Comparison of ENCODE assay signal across 1 cellular context in the genomic region with DNA sequence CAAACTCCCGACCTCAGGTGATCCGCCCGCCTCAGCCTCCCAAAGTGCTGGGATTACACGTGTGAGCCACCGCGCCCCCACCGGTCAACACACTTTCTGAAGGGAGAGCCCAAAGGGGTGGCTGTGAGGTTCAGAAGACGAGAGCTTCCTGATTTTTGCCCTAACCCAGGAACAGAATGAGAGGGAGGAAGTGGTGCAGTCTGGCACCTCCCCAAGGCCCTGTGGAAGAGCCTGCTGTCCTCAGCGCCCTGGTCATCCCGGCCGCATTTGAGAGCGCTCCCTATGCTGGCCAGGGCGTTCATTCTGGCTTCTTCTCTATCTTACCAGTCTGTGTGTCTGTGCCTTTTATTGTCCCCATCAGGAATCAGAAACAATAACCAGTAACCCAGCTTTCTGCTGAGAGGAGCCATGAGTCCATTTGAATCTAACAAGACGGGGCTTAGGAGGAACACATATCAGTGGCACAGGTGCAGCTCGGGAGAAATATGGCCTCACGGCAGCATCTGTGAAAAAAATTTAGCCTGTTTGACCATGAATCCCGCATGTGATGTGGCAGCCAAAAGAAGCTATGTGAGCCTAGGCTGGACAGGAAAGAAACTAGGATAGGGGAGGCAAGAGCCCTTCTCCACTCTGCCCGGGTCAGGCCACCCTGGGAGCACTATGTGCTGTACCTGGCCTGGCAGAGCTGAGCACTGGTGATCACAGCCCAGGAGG.
TF ChIP-seq lines count a peak whose summit lies in the region.

No MANE protein-coding gene starts in this region.

TF ChIP-seq in K562, 482 proteins besides CTCF, POLR2A, EP300 and RAD21:
- TF ChIP-seq ZNF778 (CRISPR knock-in tag; IDR thresholded peaks at IDR 0.05): no peak
- TF ChIP-seq, protein P1, sequence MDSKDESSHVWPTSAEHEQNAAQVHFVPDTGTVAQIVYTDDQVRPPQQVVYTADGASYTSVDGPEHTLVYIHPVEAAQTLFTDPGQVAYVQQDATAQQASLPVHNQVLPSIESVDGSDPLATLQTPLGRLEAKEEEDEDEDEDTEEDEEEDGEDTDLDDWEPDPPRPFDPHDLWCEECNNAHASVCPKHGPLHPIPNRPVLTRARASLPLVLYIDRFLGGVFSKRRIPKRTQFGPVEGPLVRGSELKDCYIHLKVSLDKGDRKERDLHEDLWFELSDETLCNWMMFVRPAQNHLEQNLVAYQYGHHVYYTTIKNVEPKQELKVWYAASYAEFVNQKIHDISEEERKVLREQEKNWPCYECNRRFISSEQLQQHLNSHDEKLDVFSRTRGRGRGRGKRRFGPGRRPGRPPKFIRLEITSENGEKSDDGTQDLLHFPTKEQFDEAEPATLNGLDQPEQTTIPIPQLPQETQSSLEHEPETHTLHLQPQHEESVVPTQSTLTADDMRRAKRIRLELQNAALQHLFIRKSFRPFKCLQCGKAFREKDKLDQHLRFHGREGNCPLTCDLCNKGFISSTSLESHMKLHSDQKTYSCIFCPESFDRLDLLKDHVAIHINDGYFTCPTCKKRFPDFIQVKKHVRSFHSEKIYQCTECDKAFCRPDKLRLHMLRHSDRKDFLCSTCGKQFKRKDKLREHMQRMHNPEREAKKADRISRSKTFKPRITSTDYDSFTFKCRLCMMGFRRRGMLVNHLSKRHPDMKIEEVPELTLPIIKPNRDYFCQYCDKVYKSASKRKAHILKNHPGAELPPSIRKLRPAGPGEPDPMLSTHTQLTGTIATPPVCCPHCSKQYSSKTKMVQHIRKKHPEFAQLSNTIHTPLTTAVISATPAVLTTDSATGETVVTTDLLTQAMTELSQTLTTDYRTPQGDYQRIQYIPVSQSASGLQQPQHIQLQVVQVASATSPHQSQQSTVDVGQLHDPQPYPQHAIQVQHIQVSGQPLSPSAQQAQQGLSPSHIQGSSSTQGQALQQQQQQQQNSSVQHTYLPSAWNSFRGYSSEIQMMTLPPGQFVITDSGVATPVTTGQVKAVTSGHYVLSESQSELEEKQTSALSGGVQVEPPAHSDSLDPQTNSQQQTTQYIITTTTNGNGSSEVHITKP (IDR thresholded peaks at IDR 0.05; ENCODE audit: partially characterized antibody): peak; percentile 20
- peak; percentile 79; the same call in 1 of the 2 replicates for TF ChIP-seq SPI1 (IDR thresholded peaks at IDR 0.05; ENCODE audit: borderline replicate concordance, low read depth, low read length)
- TF ChIP-seq ZNF518B (CRISPR knock-in tag; IDR thresholded peaks at IDR 0.05): no peak
- no peak for TF ChIP-seq NR2C2 (CRISPR knock-in tag; IDR thresholded peaks at IDR 0.05)
- TF ChIP-seq NR2C2 (tag; IDR thresholded peaks at IDR 0.05): peak; percentile 34; the same call in 1 of the 2 replicates
- TF ChIP-seq, protein P2, sequence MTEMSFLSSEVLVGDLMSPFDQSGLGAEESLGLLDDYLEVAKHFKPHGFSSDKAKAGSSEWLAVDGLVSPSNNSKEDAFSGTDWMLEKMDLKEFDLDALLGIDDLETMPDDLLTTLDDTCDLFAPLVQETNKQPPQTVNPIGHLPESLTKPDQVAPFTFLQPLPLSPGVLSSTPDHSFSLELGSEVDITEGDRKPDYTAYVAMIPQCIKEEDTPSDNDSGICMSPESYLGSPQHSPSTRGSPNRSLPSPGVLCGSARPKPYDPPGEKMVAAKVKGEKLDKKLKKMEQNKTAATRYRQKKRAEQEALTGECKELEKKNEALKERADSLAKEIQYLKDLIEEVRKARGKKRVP (CRISPR knock-in tag; IDR thresholded peaks at IDR 0.05): no peak
- no peak for TF ChIP-seq ETV5 (CRISPR knock-in tag; IDR thresholded peaks at IDR 0.05; ENCODE audit: low read depth)
- TF ChIP-seq, protein P3, sequence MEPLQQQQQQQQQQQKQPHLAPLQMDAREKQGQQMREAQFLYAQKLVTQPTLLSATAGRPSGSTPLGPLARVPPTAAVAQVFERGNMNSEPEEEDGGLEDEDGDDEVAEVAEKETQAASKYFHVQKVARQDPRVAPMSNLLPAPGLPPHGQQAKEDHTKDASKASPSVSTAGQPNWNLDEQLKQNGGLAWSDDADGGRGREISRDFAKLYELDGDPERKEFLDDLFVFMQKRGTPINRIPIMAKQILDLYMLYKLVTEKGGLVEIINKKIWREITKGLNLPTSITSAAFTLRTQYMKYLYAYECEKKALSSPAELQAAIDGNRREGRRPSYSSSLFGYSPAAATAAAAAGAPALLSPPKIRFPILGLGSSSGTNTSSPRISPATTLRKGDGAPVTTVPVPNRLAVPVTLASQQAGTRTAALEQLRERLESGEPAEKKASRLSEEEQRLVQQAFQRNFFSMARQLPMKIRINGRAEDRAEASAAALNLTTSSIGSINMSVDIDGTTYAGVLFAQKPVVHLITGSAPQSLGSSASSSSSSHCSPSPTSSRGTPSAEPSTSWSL (CRISPR knock-in tag; IDR thresholded peaks at IDR 0.05; ENCODE audit: borderline replicate concordance): no peak
- TF ChIP-seq SMAD2 (IDR thresholded peaks at IDR 0.05; ENCODE audit: low read depth, low read length): no peak
- TF ChIP-seq TCFL5 (CRISPR knock-in tag; conservative IDR thresholded peaks at IDR 0.05): no peak
- TF ChIP-seq FOXJ3 (CRISPR knock-in tag; IDR thresholded peaks at IDR 0.05): no peak
- no peak for TF ChIP-seq PHF21A (IDR thresholded peaks at IDR 0.05; ENCODE audit: borderline replicate concordance, low read depth)
- no peak for TF ChIP-seq LARP7 (IDR thresholded peaks at IDR 0.05)
- TF ChIP-seq, protein P4, sequence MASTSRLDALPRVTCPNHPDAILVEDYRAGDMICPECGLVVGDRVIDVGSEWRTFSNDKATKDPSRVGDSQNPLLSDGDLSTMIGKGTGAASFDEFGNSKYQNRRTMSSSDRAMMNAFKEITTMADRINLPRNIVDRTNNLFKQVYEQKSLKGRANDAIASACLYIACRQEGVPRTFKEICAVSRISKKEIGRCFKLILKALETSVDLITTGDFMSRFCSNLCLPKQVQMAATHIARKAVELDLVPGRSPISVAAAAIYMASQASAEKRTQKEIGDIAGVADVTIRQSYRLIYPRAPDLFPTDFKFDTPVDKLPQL (IDR thresholded peaks at IDR 0.05; ENCODE audit: extremely low read depth, insufficient read length): no peak
- no peak for TF ChIP-seq MXI1 (IDR thresholded peaks at IDR 0.05; ENCODE audit: low read depth, low read length)
- no peak for TF ChIP-seq FOXK1 (CRISPR knock-in tag; IDR thresholded peaks at IDR 0.05; ENCODE audit: borderline replicate concordance)
- TF ChIP-seq, protein P5, sequence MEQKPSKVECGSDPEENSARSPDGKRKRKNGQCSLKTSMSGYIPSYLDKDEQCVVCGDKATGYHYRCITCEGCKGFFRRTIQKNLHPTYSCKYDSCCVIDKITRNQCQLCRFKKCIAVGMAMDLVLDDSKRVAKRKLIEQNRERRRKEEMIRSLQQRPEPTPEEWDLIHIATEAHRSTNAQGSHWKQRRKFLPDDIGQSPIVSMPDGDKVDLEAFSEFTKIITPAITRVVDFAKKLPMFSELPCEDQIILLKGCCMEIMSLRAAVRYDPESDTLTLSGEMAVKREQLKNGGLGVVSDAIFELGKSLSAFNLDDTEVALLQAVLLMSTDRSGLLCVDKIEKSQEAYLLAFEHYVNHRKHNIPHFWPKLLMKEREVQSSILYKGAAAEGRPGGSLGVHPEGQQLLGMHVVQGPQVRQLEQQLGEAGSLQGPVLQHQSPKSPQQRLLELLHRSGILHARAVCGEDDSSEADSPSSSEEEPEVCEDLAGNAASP (IDR thresholded peaks at IDR 0.05): no peak
- no peak for TF ChIP-seq RBM34 (IDR thresholded peaks at IDR 0.05; ENCODE audit: borderline replicate concordance, insufficient read depth, low read length)
